38 cellular contexts compared by ENCODE assay signal in genomic region chr7:6608794-6609193, GRCh38. TPM values are rescaled to one million over a fixed set of nuclear protein-coding genes. Genes with fewer than 3 reads are reported as not detected.
"Had no signal": no experiment of that assay in that cellular context is flagged by ENCODE, and none has a peak within 500 bp of the region (broad histone marks: within the 10 kb centered on the region; RNA-seq: fewer than 3 reads in every experiment).

No MANE protein-coding gene starts in this region.

- H3K9me3 ChIP-seq: adrenal gland, body of pancreas, breast epithelium had no signal

- H3K27ac Mint-ChIP-seq: activated B cell treated with CpG ODN at 0.5 μM for 24 hours; activated CD4-positive, alpha-beta memory T cell treated with anti-CD3 and anti-CD28 coated beads for 36 hours; activated CD4-positive, alpha-beta T cell treated with anti-CD3 and anti-CD28 coated beads, Interleukin-2, amount 10 ng/mL, durations not matched to agents 24 days and 14 days; activated CD8-positive, alpha-beta T cell treated with anti-CD3 and anti-CD28 coated beads for 36 hours; activated naive CD4-positive, alpha-beta T cell treated with anti-CD3 and anti-CD28 coated beads for 36 hours; activated T-cell treated with anti-CD3 and anti-CD28 coated beads, Interleukin-2, amount 50 U/mL, for 72 hours; activated T-helper 1 cell treated with anti-CD3 and anti-CD28 coated beads, Interleukin-12 subunit alpha, Interleukin-12 subunit beta, Interleukin-2, Interleukin-4 antibody, amounts not matched to agents 30 ng/mL and 10 ng/mL and 1 ng/mL, durations not matched to agents 14 hours and 24 hours and 36 hours; activated T-helper 17 cell treated with anti-CD3 and anti-CD28 coated beads, Interleukin-2, amount 50 U/mL, for 72 hours; T-helper 1 cell treated with Interleukin-12 subunit alpha and Interleukin-12 subunit beta and Interleukin-4 antibody, amounts not matched to agents 30 μg/mL and 1 μg/mL, for 36 hours; T-helper 2 cell treated with Interferon-gamma antibody and Interleukin-4, amounts not matched to agents 5 μg/mL and 100 μg/mL, for 36 hours had no signal

- ATAC-seq: activated CD8-positive, alpha-beta T cell treated with anti-CD3 and anti-CD28 coated beads for 36 hours; activated naive CD4-positive, alpha-beta T cell treated with anti-CD3 and anti-CD28 coated beads, Interleukin-2, amount 50 U/mL, for 72 hours; activated T-cell treated with anti-CD3 and anti-CD28 coated beads, Interleukin-2, amount 50 U/mL, for 4 hours; activated T-cell treated with anti-CD3 and anti-CD28 coated beads, Interleukin-2, amount 50 U/mL, for 72 hours; activated T-helper 17 cell treated with anti-CD3 and anti-CD28 coated beads, Interleukin-2, amount 50 U/mL, for 72 hours; body of pancreas had no signal

- H3K27ac ChIP-seq: adrenal gland, body of pancreas, brain microvascular endothelial cell, breast epithelium, WERI-Rb-1 had no signal

- FAIRE-seq: astrocyte, TTC549 had no signal

- H3K27me3 Mint-ChIP-seq: activated B cell treated with CpG ODN at 0.5 μM for 24 hours; activated CD8-positive, alpha-beta T cell treated with anti-CD3 and anti-CD28 coated beads for 36 hours; activated naive CD8-positive, alpha-beta T cell treated with anti-CD3 and anti-CD28 coated beads for 36 hours had no signal

- H3K9me3 Mint-ChIP-seq: activated B cell treated with CpG ODN at 0.5 μM for 24 hours; activated CD4-positive, alpha-beta memory T cell treated with anti-CD3 and anti-CD28 coated beads for 36 hours; activated CD4-positive, alpha-beta T cell treated with anti-CD3 and anti-CD28 coated beads, Interleukin-2, amount 10 ng/mL, durations not matched to agents 24 days and 14 days; activated CD8-positive, alpha-beta T cell treated with anti-CD3 and anti-CD28 coated beads for 36 hours; activated naive CD4-positive, alpha-beta T cell treated with anti-CD3 and anti-CD28 coated beads for 36 hours; activated naive CD4-positive, alpha-beta T cell treated with anti-CD3 and anti-CD28 coated beads, Interleukin-2, amount 50 U/mL, for 72 hours; activated naive CD8-positive, alpha-beta T cell treated with anti-CD3 and anti-CD28 coated beads for 36 hours; activated T-cell treated with anti-CD3 and anti-CD28 coated beads, Interleukin-2, amount 50 U/mL, for 4 hours; activated T-cell treated with anti-CD3 and anti-CD28 coated beads, Interleukin-2, amount 50 U/mL, for 72 hours; activated T-helper 1 cell treated with anti-CD3 and anti-CD28 coated beads, Interleukin-12 subunit alpha, Interleukin-12 subunit beta, Interleukin-2, Interleukin-4 antibody, amounts not matched to agents 30 ng/mL and 10 ng/mL and 1 ng/mL, durations not matched to agents 14 hours and 24 hours and 36 hours; activated T-helper 17 cell treated with anti-CD3 and anti-CD28 coated beads, Interleukin-2, amount 50 U/mL, for 72 hours; T-helper 1 cell treated with Interleukin-12 subunit alpha and Interleukin-12 subunit beta and Interleukin-4 antibody, amounts not matched to agents 30 μg/mL and 1 μg/mL, for 36 hours; T-helper 2 cell treated with Interferon-gamma antibody and Interleukin-4, amounts not matched to agents 5 μg/mL and 100 μg/mL, for 36 hours had no signal

- H3K27me3 ChIP-seq: adrenal gland, body of pancreas, brain microvascular endothelial cell, breast epithelium had no signal

- H3K4me1 Mint-ChIP-seq: activated B cell treated with CpG ODN at 0.5 μM for 24 hours; activated CD4-positive, alpha-beta T cell treated with anti-CD3 and anti-CD28 coated beads, Interleukin-2, amount 10 ng/mL, durations not matched to agents 24 days and 14 days; activated T-helper 17 cell treated with anti-CD3 and anti-CD28 coated beads, Interleukin-2, amount 50 U/mL, for 72 hours had no signal

- H3K4me3 Mint-ChIP-seq: activated B cell treated with CpG ODN at 0.5 μM for 24 hours; activated CD4-positive, alpha-beta memory T cell treated with anti-CD3 and anti-CD28 coated beads for 36 hours; activated CD4-positive, alpha-beta T cell treated with anti-CD3 and anti-CD28 coated beads, Interleukin-2, amount 10 ng/mL, durations not matched to agents 24 days and 14 days; activated CD8-positive, alpha-beta T cell treated with anti-CD3 and anti-CD28 coated beads for 36 hours; activated naive CD4-positive, alpha-beta T cell treated with anti-CD3 and anti-CD28 coated beads for 36 hours; activated naive CD8-positive, alpha-beta T cell treated with anti-CD3 and anti-CD28 coated beads for 36 hours; activated T-cell treated with anti-CD3 and anti-CD28 coated beads, Interleukin-2, amount 50 U/mL, for 4 hours; activated T-cell treated with anti-CD3 and anti-CD28 coated beads, Interleukin-2, amount 50 U/mL, for 72 hours; activated T-helper 1 cell treated with anti-CD3 and anti-CD28 coated beads, Interleukin-12 subunit alpha, Interleukin-12 subunit beta, Interleukin-2, Interleukin-4 antibody, amounts not matched to agents 30 ng/mL and 10 ng/mL and 1 ng/mL, durations not matched to agents 14 hours and 24 hours and 36 hours; activated T-helper 17 cell treated with anti-CD3 and anti-CD28 coated beads, Interleukin-2, amount 50 U/mL, for 72 hours; T-helper 1 cell treated with Interleukin-12 subunit alpha and Interleukin-12 subunit beta and Interleukin-4 antibody, amounts not matched to agents 30 μg/mL and 1 μg/mL, for 36 hours; T-helper 2 cell treated with Interferon-gamma antibody and Interleukin-4, amounts not matched to agents 5 μg/mL and 100 μg/mL, for 36 hours had no signal

- H3K4me3 ChIP-seq: adrenal gland, body of pancreas, breast epithelium had no signal

- H3K36me3 ChIP-seq: breast epithelium had no signal

- H3K4me1 ChIP-seq: adrenal gland, body of pancreas, breast epithelium had no signal

- DNase-seq: activated B cell treated with CpG ODN at 0.5 μM for 24 hours; activated CD4-positive, alpha-beta memory T cell treated with anti-CD3 and anti-CD28 coated beads for 36 hours; activated CD4-positive, alpha-beta T cell treated with anti-CD3 and anti-CD28 coated beads for 4 hours; activated CD4-positive, alpha-beta T cell treated with anti-CD3 and anti-CD28 coated beads, Interleukin-2, amount 10 ng/mL, durations not matched to agents 24 days and 14 days; activated CD4-positive, alpha-beta T cell treated with anti-CD3 and anti-CD28 coated beads, Interleukin-2, amount 50 U/mL, for 1 hour; activated CD4-positive, alpha-beta T cell treated with anti-CD3 and anti-CD28 coated beads, Interleukin-2, amount 50 U/mL, for 4 hours; activated CD4-positive, CD25-positive, alpha-beta regulatory T cell treated with anti-CD3 and anti-CD28 coated beads, Interleukin-2, amount 50 U/mL, for 72 hours; activated CD8-positive, alpha-beta memory T cell treated with anti-CD3 and anti-CD28 coated beads, Interleukin-2, amount 50 U/mL, for 4 hours; activated CD8-positive, alpha-beta T cell treated with anti-CD3 and anti-CD28 coated beads for 36 hours; activated effector memory CD4-positive, alpha-beta T cell treated with anti-CD3 and anti-CD28 coated beads, Interleukin-2, amount 50 U/mL, for 16 hours; activated gamma-delta T cell treated with Interleukin-2 at 50 U/mL for 16 hours; activated naive CD4-positive, alpha-beta T cell; activated naive CD4-positive, alpha-beta T cell treated with anti-CD3 and anti-CD28 coated beads for 36 hours; activated naive CD4-positive, alpha-beta T cell treated with anti-CD3 and anti-CD28 coated beads, Interleukin-2, amount 50 U/mL, for 16 hours; activated naive CD8-positive, alpha-beta T cell treated with anti-CD3 and anti-CD28 coated beads for 36 hours; activated T-cell treated with anti-CD3 and anti-CD28 coated beads for 4 hours; activated T-cell treated with anti-CD3 and anti-CD28 coated beads, Interleukin-2, amount 50 U/mL, for 1 hour; activated T-cell treated with anti-CD3 and anti-CD28 coated beads, Interleukin-2, amount 50 U/mL, for 4 hours; activated T-cell treated with anti-CD3 and anti-CD28 coated beads, Interleukin-2, amount 50 U/mL, for 72 hours; adrenal gland; amniotic stem cell; aorta; body of pancreas; brain microvascular endothelial cell; central memory CD4-positive, alpha-beta T cell; T-helper 1 cell; T-helper 2 cell; T-helper 9 cell; WERI-Rb-1 had no signal

RNA-seq across cellular contexts. Expression of gene GRID2IP, which starts 57.5 kb away (rescaled TPM):
- total RNA-seq: activated CD4-positive, alpha-beta T cell treated with anti-CD3 and anti-CD28 coated beads, Interleukin-2, amount 10 ng/mL, durations not matched to agents 24 days and 14 days; cardiac septum had no signal
